In genomic region chr9:91177661-91178280, GRCh38 we compare ENCODE assay signal across 8 cellular contexts.
DNase-seq lines count a peak whose midpoint lies in the region; ATAC-seq, FAIRE-seq and TF ChIP-seq lines count a peak whose summit lies in the region.

No MANE protein-coding gene starts in this region.

- H3K36me3 ChIP-seq in PC-3 (ENCODE audit: low read depth, low read length) (no peaks in the 10 kb centered on the region), pancreas (no peaks in the 10 kb centered on the region)

- peak; percentile 57 for ATAC-seq in PC-3
- peak in 3 of 4 donors; percentile 25 to 48 (median 48) for ATAC-seq in pancreas
- ATAC-seq in GM18870 (IDR thresholded peaks at IDR 0.05; ENCODE audit: unreplicated experiment), result no peak
- no peak for ATAC-seq in right cardiac atrium

- no peaks in the 10 kb centered on the region for H3K79me2 ChIP-seq in PC-3 (ENCODE audit: low read length)

- no peaks in the 10 kb centered on the region for H3K27me3 Mint-ChIP-seq in MCF 10A (ENCODE audit: insufficient read depth, unreplicated experiment)

- POLR2A ChIA-PET in PC-3 (lab: Charles Lee; ENCODE audit: unreplicated experiment) (no interaction called here), MCF 10A (lab: Yijun Ruan, JAX) (interaction anchor here (0.6 to 5.3 kb wide), 38 partner anchors 9 to 258 kb away, joined by 3 to 34 read pairs (median 5); partner anchors contain the start of genes AUH and NFIL3)

- no peak for FAIRE-seq in pancreas (lab: Jason Lieb, UNC)

- no peaks in the 10 kb centered on the region for H3K9me2 ChIP-seq in PC-3 (replicated peaks; ENCODE audit: low read length)

- H3K4me3 ChIP-seq in PC-3 (ENCODE audit: low read length) (no peak overlapping the region), pancreas (no peak overlapping the region), right cardiac atrium (ENCODE audit: low read length) (no peak overlapping the region)

- TF ChIP-seq CTCF in PC-3 (conservative IDR thresholded peaks at IDR 0.05; ENCODE audit: low read depth, low read length) (no peak), MCF 10A (IDR thresholded peaks at IDR 0.05; ENCODE audit: unreplicated experiment) (no peak), pancreas (IDR thresholded peaks at IDR 0.05) (no peak)

- H3K9me3 ChIP-seq in PC-3 (ENCODE audit: low read length) (no peaks in the 10 kb centered on the region), pancreas (no peaks in the 10 kb centered on the region), right cardiac atrium (ENCODE audit: control insufficient read depth, low read length) (no peaks in the 10 kb centered on the region)

- peak overlapping the region; percentile 73 for H3K9ac ChIP-seq in PC-3 (ENCODE audit: low read length)

- no peaks in the 10 kb centered on the region for H3F3A ChIP-seq in PC-3 (ENCODE audit: low read length, unreplicated experiment)

- H3K9me3 Mint-ChIP-seq in MCF 10A (ENCODE audit: unreplicated experiment), result no peaks in the 10 kb centered on the region

- H3K4me1 ChIP-seq in PC-3 (ENCODE audit: insufficient read depth, low read length), result peaks cover 33% of the 10 kb centered on the region
- no peaks in the 10 kb centered on the region for H3K4me1 ChIP-seq in pancreas
- no peaks in the 10 kb centered on the region for H3K4me1 ChIP-seq in right cardiac atrium (ENCODE audit: control insufficient read depth, insufficient read depth, low read length)

- H3K4me2 ChIP-seq in PC-3 (ENCODE audit: low read length), result peak overlapping the region; percentile 48

- H3K27me3 ChIP-seq in PC-3 (ENCODE audit: low read length) (no peaks in the 10 kb centered on the region), pancreas (no peaks in the 10 kb centered on the region), right cardiac atrium (ENCODE audit: control insufficient read depth, insufficient read depth) (no peaks in the 10 kb centered on the region)

- H3K27ac ChIP-seq in PC-3 (ENCODE audit: low read length) (peak overlapping the region; percentile 94), pancreas (no peak overlapping the region), right cardiac atrium (ENCODE audit: low read length) (no peak overlapping the region)

- intact Hi-C loops in PC-3 (cut with micrococcal nuclease) (no loop called here), MCF 10A (cut with micrococcal nuclease) (loop anchor here (1.0 kb wide), 1 partner anchor 82 kb away; no protein-coding TSS in a partner anchor), pancreas (cut with DNase I) (no loop called here), right cardiac atrium (cut with DNase I) (no loop called here)

- peaks cover 50% of the 10 kb centered on the region for H3K4me1 Mint-ChIP-seq in MCF 10A (ENCODE audit: insufficient read depth, unreplicated experiment)

- no peaks in the 10 kb centered on the region for H3K36me3 Mint-ChIP-seq in MCF 10A (ENCODE audit: insufficient read depth, unreplicated experiment)

- H3K27ac Mint-ChIP-seq in MCF 10A (ENCODE audit: low read depth, unreplicated experiment), result peak overlapping the region; percentile 89

- peak overlapping the region; percentile 47 for H2AFZ ChIP-seq in PC-3 (ENCODE audit: low read length)

- H4K20me1 ChIP-seq in PC-3 (ENCODE audit: low read length), result no peaks in the 10 kb centered on the region

- DNase-seq in GM03348 (ENCODE audit: low spot score), result peak; percentile 30
- DNase-seq in PC-3, result peak; percentile 74
- DNase-seq in MCF 10A (ENCODE audit: unreplicated experiment), result peak; percentile 94
- DNase-seq in pancreas, result peak in 1 of 6 donors; percentile 50
- no peak for DNase-seq in occipital lobe (lab: John Stamatoyannopoulos, UW)
- no peak for DNase-seq in medulla oblongata (ENCODE audit: extremely low spot score)
- no peak for DNase-seq in right cardiac atrium

- H3K4me3 Mint-ChIP-seq in MCF 10A (ENCODE audit: unreplicated experiment), result peak overlapping the region; percentile 57

- CTCF ChIA-PET in PC-3 (lab: Charles Lee), result no interaction called here
- CTCF ChIA-PET in MCF 10A (lab: Yijun Ruan, JAX), result interaction anchor here (0.6 to 1.8 kb wide), 8 partner anchors 20 to 263 kb away, joined by 3 to 15 read pairs (median 6); no protein-coding TSS in a partner anchor

- BruUV-seq in PC-3 (replicated peaks; lab: Mats Ljungman, UMichigan) (no TSS peak), MCF 10A (replicated peaks; lab: Mats Ljungman, UMichigan) (no TSS peak)

- WGBS in pancreas, 2 donors, result 77 to 85% methylated on average over 15 of the region's 15 CpGs
- WGBS in right cardiac atrium, result 76% methylated on average over 15 of the region's 15 CpGs

Comparison
In these comparisons a context has a peak if more than half of its experiments do, and no peak if none do; other contexts are left out.
1. DNase-seq: peak in GM03348 (single experiment), PC-3 (single experiment) and MCF 10A (single experiment); none in occipital lobe (single experiment), medulla oblongata (single experiment) and right cardiac atrium (0 of 3).
2. ATAC-seq: peak in PC-3 (single experiment) and pancreas (3 of 4); none in GM18870 (single experiment) and right cardiac atrium (0 of 2).